Comparison of ENCODE assay signal across 1 cellular context in genomic region chr12:121916719-121917118, GRCh38.
TF ChIP-seq lines count a peak whose summit lies in the region.

No MANE protein-coding gene starts in this region.

TF ChIP-seq in HEK293, 187 proteins besides CTCF, POLR2A, EP300 and RAD21 (continued from another document):
- no peak for TF ChIP-seq ZNF624 (tag by site-specific recombination; IDR thresholded peaks at IDR 0.05)
- TF ChIP-seq ZNF530 (tag by site-specific recombination; IDR thresholded peaks at IDR 0.05; ENCODE audit: low read depth), result no peak
- peak; percentile 44 for TF ChIP-seq ZIC2 (tag by site-specific recombination; IDR thresholded peaks at IDR 0.05)
TF ChIP-seq in HEK293: peak in this region for 3.
